ENCODE assay signal across 8 cellular contexts in genomic region chr12:116172224-116172849, GRCh38.
A peak's percentile ranks its signal among the peaks of the same experiment; 100 is the strongest.
DNase-seq lines count a peak whose midpoint lies in the region; ATAC-seq lines count a peak whose summit lies in the region.

No MANE protein-coding gene starts in this region.

- peak overlapping the region; percentile 91 for H3K27ac Mint-ChIP-seq in activated naive CD4-positive, alpha-beta T cell treated with anti-CD3 and anti-CD28 coated beads, Interleukin-2, amount 10 ng/mL, durations not matched to agents 7 days and 5 days

- H3K4me3 Mint-ChIP-seq in activated naive CD4-positive, alpha-beta T cell treated with anti-CD3 and anti-CD28 coated beads, Interleukin-2, amount 10 ng/mL, durations not matched to agents 7 days and 5 days: peak overlapping the region; percentile 66

- peaks cover 51% of the 10 kb centered on the region for H3K4me1 Mint-ChIP-seq in activated naive CD4-positive, alpha-beta T cell treated with anti-CD3 and anti-CD28 coated beads, Interleukin-2, amount 10 ng/mL, durations not matched to agents 7 days and 5 days

- no peaks in the 10 kb centered on the region for H3K27me3 Mint-ChIP-seq in activated naive CD4-positive, alpha-beta T cell treated with anti-CD3 and anti-CD28 coated beads, Interleukin-2, amount 10 ng/mL, durations not matched to agents 7 days and 5 days

- no peaks in the 10 kb centered on the region for H3K9me3 Mint-ChIP-seq in activated naive CD4-positive, alpha-beta T cell treated with anti-CD3 and anti-CD28 coated beads, Interleukin-2, amount 10 ng/mL, durations not matched to agents 7 days and 5 days

- CTCF ChIA-PET in activated naive CD4-positive, alpha-beta T cell treated with anti-CD3 and anti-CD28 coated beads, Interleukin-2, amount 10 ng/mL, durations not matched to agents 7 days and 5 days (lab: Charles Lee): interaction anchor here (1.2 to 1.5 kb wide), 3 partner anchors 23 to 30 kb away, joined by 3 to 5 read pairs (median 5); no protein-coding TSS in a partner anchor

- DNase-seq in activated effector memory CD4-positive, alpha-beta T cell treated with anti-CD3 and anti-CD28 coated beads, Interleukin-2, amount 50 U/mL, for 16 hours: peak; percentile 71
- no peak for DNase-seq in activated effector memory CD4-positive, alpha-beta T cell treated with Interleukin-2 at 50 U/mL for 16 hours
- peak; percentile 45 for DNase-seq in activated naive CD4-positive, alpha-beta T cell treated with anti-CD3 and anti-CD28 coated beads, Interleukin-2, amount 10 ng/mL, durations not matched to agents 7 days and 5 days
- peak; percentile 7 for DNase-seq in stimulated activated CD8-positive, alpha-beta memory T cell treated with anti-CD3 and anti-CD28 coated beads, Interleukin-7, amount 100 ng/mL, for 24 hours (ENCODE audit: low read depth)
- no peak for DNase-seq in cerebellar cortex (ENCODE audit: low spot score)
- DNase-seq in hypothalamus (lab: John Stamatoyannopoulos, UW): no peak

- peaks cover 11% of the 10 kb centered on the region for H3K36me3 Mint-ChIP-seq in activated naive CD4-positive, alpha-beta T cell treated with anti-CD3 and anti-CD28 coated beads, Interleukin-2, amount 10 ng/mL, durations not matched to agents 7 days and 5 days

- ATAC-seq in HG03558 (IDR thresholded peaks at IDR 0.05; ENCODE audit: extremely low read depth, unreplicated experiment) (peak; percentile 79), HG03280 (IDR thresholded peaks at IDR 0.05; ENCODE audit: unreplicated experiment) (no peak)

Comparison
In these comparisons a context has a peak if more than half of its experiments do, and no peak if none do; other contexts are left out.
1. DNase-seq: peak in activated effector memory CD4-positive, alpha-beta T cell treated with anti-CD3 and anti-CD28 coated beads, Interleukin-2, amount 50 U/mL, for 16 hours (single experiment), activated naive CD4-positive, alpha-beta T cell treated with anti-CD3 and anti-CD28 coated beads, Interleukin-2, amount 10 ng/mL, durations not matched to agents 7 days and 5 days (single experiment) and stimulated activated CD8-positive, alpha-beta memory T cell treated with anti-CD3 and anti-CD28 coated beads, Interleukin-7, amount 100 ng/mL, for 24 hours (single experiment); none in activated effector memory CD4-positive, alpha-beta T cell treated with Interleukin-2 at 50 U/mL for 16 hours (single experiment), cerebellar cortex (single experiment) and hypothalamus (0 of 51).